12 cellular contexts compared by ENCODE assay signal in the genomic region with DNA sequence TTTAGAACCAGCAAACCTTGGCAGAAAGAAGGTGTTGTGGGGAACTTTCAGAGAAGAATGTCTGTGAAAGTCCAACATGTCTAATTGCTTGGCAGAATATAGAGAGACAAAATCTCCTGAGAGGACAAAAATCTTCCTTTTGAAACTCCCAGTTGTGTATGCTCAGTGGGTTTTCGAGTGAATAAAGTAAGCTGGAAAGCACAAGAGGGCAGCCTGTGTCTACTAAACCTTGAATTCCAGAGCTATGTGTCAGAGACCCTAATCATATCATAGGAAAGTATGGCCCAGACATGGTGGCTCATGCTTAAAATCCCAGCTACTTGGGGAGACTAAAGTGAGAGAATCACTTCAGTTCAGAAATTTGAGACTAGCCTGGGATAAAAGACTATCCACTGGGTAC.
DNase-seq lines count a peak whose midpoint lies in the region; ATAC-seq lines count a peak whose summit lies in the region.
"Had no signal": no experiment of that assay in that cellular context is flagged by ENCODE, and none has a peak within 500 bp of the region (broad histone marks: within the 10 kb centered on the region; RNA-seq: fewer than 3 reads in every experiment).

No MANE protein-coding gene starts in this region.

- DNase-seq in AG08396 (ENCODE audit: low spot score) (peak; percentile 32), HuH-7.5 (ENCODE audit: low spot score) (peak; percentile 32), astrocyte of the hippocampus (ENCODE audit: low read depth, low spot score) (peak; percentile 88), kidney tubule cell (ENCODE audit: low spot score) (peak; percentile 74), NCI-H2171 treated with DMSO at 0.1 percent for 48 hours (lab: John Stamatoyannopoulos, UW) (no peak), NCI-H1436 treated with DMSO at 0.1 percent for 48 hours (lab: John Stamatoyannopoulos, UW) (no peak)
- DNase-seq in naive thymus-derived CD8-positive, alpha-beta T cell: no peak
- DNase-seq: activated B cell treated with CpG ODN at 0.5 μM for 24 hours, H9, NCI-H69 had no signal

- no peaks in the 10 kb centered on the region for H3K4me1 Mint-ChIP-seq in naive thymus-derived CD8-positive, alpha-beta T cell
- H3K4me1 Mint-ChIP-seq: activated B cell treated with CpG ODN at 0.5 μM for 24 hours, H9 had no signal

- peaks cover 0 to 2% (median 0%) of the 10 kb centered on the region in 9 donors for H3K9me3 Mint-ChIP-seq in naive thymus-derived CD8-positive, alpha-beta T cell
- H3K9me3 Mint-ChIP-seq: activated B cell treated with CpG ODN at 0.5 μM for 24 hours; activated naive CD4-positive, alpha-beta T cell treated with anti-CD3 and anti-CD28 coated beads, Interleukin-2, amount 50 U/mL, for 72 hours; H9 had no signal

- ATAC-seq in naive thymus-derived CD8-positive, alpha-beta T cell: no peak
- ATAC-seq in HG02885 (IDR thresholded peaks at IDR 0.05; ENCODE audit: poor library complexity, unreplicated experiment): no peak
- ATAC-seq: activated naive CD4-positive, alpha-beta T cell treated with anti-CD3 and anti-CD28 coated beads, Interleukin-2, amount 50 U/mL, for 72 hours had no signal

- POLR2A ChIA-PET in naive thymus-derived CD8-positive, alpha-beta T cell (lab: Charles Lee): no interaction called here

- no peak overlapping the region for H3K4me3 Mint-ChIP-seq in naive thymus-derived CD8-positive, alpha-beta T cell
- H3K4me3 Mint-ChIP-seq: activated B cell treated with CpG ODN at 0.5 μM for 24 hours, H9 had no signal

- H3K27me3 Mint-ChIP-seq in naive thymus-derived CD8-positive, alpha-beta T cell: no peaks in the 10 kb centered on the region
- H3K27me3 Mint-ChIP-seq: activated B cell treated with CpG ODN at 0.5 μM for 24 hours had no signal

- H3K27ac Mint-ChIP-seq in naive thymus-derived CD8-positive, alpha-beta T cell: no peak overlapping the region
- H3K27ac Mint-ChIP-seq: activated B cell treated with CpG ODN at 0.5 μM for 24 hours; activated naive CD4-positive, alpha-beta T cell treated with anti-CD3 and anti-CD28 coated beads, Interleukin-2, amount 50 U/mL, for 72 hours; H9 had no signal

- no peaks in the 10 kb centered on the region for H3K36me3 Mint-ChIP-seq in naive thymus-derived CD8-positive, alpha-beta T cell
- H3K36me3 Mint-ChIP-seq: activated naive CD4-positive, alpha-beta T cell treated with anti-CD3 and anti-CD28 coated beads, Interleukin-2, amount 50 U/mL, for 72 hours had no signal

Comparison
In these comparisons a context has a peak if more than half of its experiments do, and no peak if none do; other contexts are left out.
1. DNase-seq: peak in AG08396 (single experiment), HuH-7.5 (single experiment), astrocyte of the hippocampus (single experiment) and kidney tubule cell (single experiment); none in NCI-H2171 treated with DMSO at 0.1 percent for 48 hours (single experiment), naive thymus-derived CD8-positive, alpha-beta T cell (0 of 10) and NCI-H1436 treated with DMSO at 0.1 percent for 48 hours (single experiment).